ENCODE assay signal across 1 cellular context in genomic region chr17:63552211-63552610, GRCh38.
TF ChIP-seq lines count a peak whose summit lies in the region.

No MANE protein-coding gene starts in this region.

TF ChIP-seq in H1, 55 proteins besides CTCF, POLR2A, EP300 and RAD21:
- no peak for TF ChIP-seq HDAC6 (IDR thresholded peaks at IDR 0.05; ENCODE audit: low read depth, low read length)
- no peak for TF ChIP-seq KDM5A (IDR thresholded peaks at IDR 0.05; ENCODE audit: low read length)
- TF ChIP-seq FOSL1 (IDR thresholded peaks at IDR 0.05; ENCODE audit: insufficient read depth, low read depth, low read length), result no peak
- no peak for TF ChIP-seq TCF12 (IDR thresholded peaks at IDR 0.05; ENCODE audit: low read depth, low read length)
